ENCODE assay signal across 19 cellular contexts in the genomic region with DNA sequence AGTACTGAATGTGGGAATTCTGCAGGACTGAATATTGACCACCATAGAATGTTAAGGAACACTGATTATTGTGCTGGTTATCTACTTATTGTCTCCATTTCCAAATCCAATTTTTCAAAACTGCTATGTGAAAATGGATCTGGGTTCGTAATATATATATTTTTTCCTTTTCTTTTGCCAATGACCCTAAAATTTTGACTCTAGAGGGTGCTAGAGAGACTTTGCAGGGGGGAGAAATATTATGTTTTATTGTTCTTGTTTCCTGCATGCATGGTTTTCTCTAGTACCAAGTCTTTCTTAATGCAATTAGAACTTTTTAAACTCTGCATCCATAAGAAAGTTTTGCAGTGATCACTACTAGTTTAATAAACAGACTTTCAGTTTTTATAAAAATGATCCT.
DNase-seq lines count a peak whose midpoint lies in the region; ATAC-seq, FAIRE-seq and TF ChIP-seq lines count a peak whose summit lies in the region.
"Had no signal": no experiment of that assay in that cellular context is flagged by ENCODE, and none has a peak within 500 bp of the region (broad histone marks: within the 10 kb centered on the region; RNA-seq: fewer than 3 reads in every experiment).

No MANE protein-coding gene starts in this region.

- intact Hi-C loops in PC-3 (cut with micrococcal nuclease), result no loop called here
- intact Hi-C loops in endothelial cell of umbilical vein (cut with micrococcal nuclease), result no loop called here

- H3K9me1 ChIP-seq in endothelial cell of umbilical vein (replicated peaks; ENCODE audit: control insufficient read depth, extremely low read depth, insufficient read depth, low read length), result no peaks in the 10 kb centered on the region

- peaks cover 4% of the 10 kb centered on the region; the same call in 1 of the 2 replicates for H3K9me3 ChIP-seq in AG04450 (ENCODE audit: control insufficient read depth, insufficient read depth, low read length)
- H3K9me3 ChIP-seq in PC-3 (ENCODE audit: low read length), result no peaks in the 10 kb centered on the region
- H3K9me3 ChIP-seq in endothelial cell of umbilical vein (replicated peaks; ENCODE audit: control insufficient read depth, insufficient read depth, low read length), result no peaks in the 10 kb centered on the region
- H3K9me3 ChIP-seq: vagina had no signal

- no peaks in the 10 kb centered on the region for H3K27me3 ChIP-seq in AG04450 (ENCODE audit: control insufficient read depth, insufficient read depth, low read length)
- H3K27me3 ChIP-seq in PC-3 (ENCODE audit: low read length), result no peaks in the 10 kb centered on the region
- no peaks in the 10 kb centered on the region for H3K27me3 ChIP-seq in endothelial cell of umbilical vein (ENCODE audit: control insufficient read depth in 2 of 2, insufficient read depth in 2 of 2, low read length in 2 of 2)
- H3K27me3 ChIP-seq: left lung, vagina had no signal

- H3K9me2 ChIP-seq in PC-3 (replicated peaks; ENCODE audit: low read length), result no peaks in the 10 kb centered on the region

- no peak for TF ChIP-seq POLR2A in endothelial cell of umbilical vein (IDR thresholded peaks at IDR 0.05; ENCODE audit: low read depth, low read length)

- POLR2A ChIA-PET in AG04450 (lab: Yijun Ruan, JAX) (no interaction called here), PC-3 (lab: Charles Lee; ENCODE audit: unreplicated experiment) (no interaction called here), endothelial cell of umbilical vein (lab: Charles Lee) (no interaction called here)

- dilution Hi-C loops in endothelial cell of umbilical vein (cut with MboI; ENCODE audit: extremely low pct_ligation_motif_present, low sequenced_read_pairs), result no loop called here

- H3K4me3 ChIP-seq in AG04450 (ENCODE audit: low read depth, low read length) (no peak overlapping the region), PC-3 (ENCODE audit: low read length) (no peak overlapping the region), endothelial cell of umbilical vein (replicated peaks in 1 of 3; ENCODE audit: insufficient read depth in 1 of 3, low read depth in 1 of 3, low read length in 3 of 3) (no peak overlapping the region)
- H3K4me3 ChIP-seq: left lung, vagina had no signal

- H4K20me1 ChIP-seq in PC-3 (ENCODE audit: low read length), result no peaks in the 10 kb centered on the region
- H4K20me1 ChIP-seq in endothelial cell of umbilical vein (replicated peaks; ENCODE audit: control insufficient read depth, extremely low read depth, insufficient read depth, low read length), result no peaks in the 10 kb centered on the region

- CTCF ChIA-PET in AG04450 (lab: Charles Lee), result interaction anchor here (0.6 to 1.4 kb wide), 4 partner anchors 8 to 283 kb away, joined by 3 to 4 read pairs (median 3); no protein-coding TSS in a partner anchor
- CTCF ChIA-PET in PC-3 (lab: Charles Lee), result interaction anchor here (0.7 kb wide), 1 partner anchor 508 kb away, joined by 3 read pairs; no protein-coding TSS in a partner anchor
- CTCF ChIA-PET in endothelial cell of umbilical vein (lab: Charles Lee), result interaction anchor here (0.7 to 1.7 kb wide), 11 partner anchors 9 to 1292 kb away, joined by 3 to 6 read pairs (median 4); no protein-coding TSS in a partner anchor

- H3F3A ChIP-seq in PC-3 (ENCODE audit: low read length, unreplicated experiment), result no peaks in the 10 kb centered on the region

- no peak for FAIRE-seq in endothelial cell of umbilical vein (lab: Jason Lieb, UNC)
- FAIRE-seq: G401.6 had no signal

- DNase-seq in AG04450 (ENCODE audit: low read depth, low spot score) (no peak), GM13977 (ENCODE audit: low spot score) (no peak), PC-3 (peak; percentile 31), endothelial cell of umbilical vein (ENCODE audit: low read depth, low spot score) (peak; percentile 10), activated T-cell treated with anti-CD3 and anti-CD28 coated beads for 4 hours (no peak)
- DNase-seq in activated CD4-positive, alpha-beta T cell treated with anti-CD3 and anti-CD28 coated beads, Interleukin-2, amount 50 U/mL, for 48 hours, result no peak
- no peak for DNase-seq in activated effector memory CD4-positive, alpha-beta T cell treated with Interleukin-2 at 50 U/mL for 16 hours
- DNase-seq: erythroblast; left lung; NCI-H1436 treated with DMSO at 0.1 percent for 48 hours; NCI-H524 treated with DMSO at 0.1 percent for 48 hours; retina; SHP77 treated with DMSO at 0.1 percent for 48 hours; stimulated activated CD4-positive, alpha-beta T cell treated with anti-CD3 and anti-CD28 coated beads, Interleukin-4, amount 100 ng/mL, for 4 hours; WERI-Rb-1 had no signal

- in situ Hi-C loops in GM13977 (cut with MboI; ENCODE audit: low pct_unique_long_range_greater_than_20kb, low sequenced_read_pairs, unreplicated experiment), result no loop called here

- H3K9ac ChIP-seq in PC-3 (ENCODE audit: low read length), result no peak overlapping the region
- H3K9ac ChIP-seq in endothelial cell of umbilical vein (replicated peaks; ENCODE audit: extremely low read depth, insufficient read depth, low read length), result no peak overlapping the region

- no peaks in the 10 kb centered on the region for H3K4me1 ChIP-seq in PC-3 (ENCODE audit: insufficient read depth, low read length)
- H3K4me1 ChIP-seq in endothelial cell of umbilical vein (ENCODE audit: control insufficient read depth, extremely low read depth, insufficient read depth, low read length), result no peaks in the 10 kb centered on the region
- H3K4me1 ChIP-seq: left lung, vagina had no signal

- H3K36me3 ChIP-seq in PC-3 (ENCODE audit: low read depth, low read length) (no peaks in the 10 kb centered on the region), endothelial cell of umbilical vein (ENCODE audit: control insufficient read depth in 2 of 2, extremely low read depth in 1 of 2, insufficient read depth in 2 of 2, low read length in 2 of 2) (no peaks in the 10 kb centered on the region)
- H3K36me3 ChIP-seq: left lung, vagina, WERI-Rb-1 had no signal

- H2AFZ ChIP-seq in PC-3 (ENCODE audit: low read length) (no peak overlapping the region), endothelial cell of umbilical vein (ENCODE audit: low read depth, low read length) (no peak overlapping the region)

- BruUV-seq in PC-3 (replicated peaks; lab: Mats Ljungman, UMichigan), result no TSS peak
- BruUV-seq in endothelial cell of umbilical vein (replicated peaks; lab: Mats Ljungman, UMichigan), result no TSS peak

- TF ChIP-seq CTCF in AG04450 (IDR thresholded peaks at IDR 0.05; ENCODE audit: low read depth, low read length) (peak; percentile 66), GM13977 (IDR thresholded peaks at IDR 0.05; ENCODE audit: extremely low read depth, insufficient read depth, missing control alignments) (peak; percentile 21), PC-3 (conservative IDR thresholded peaks at IDR 0.05; ENCODE audit: low read depth, low read length) (peak; percentile 59), endothelial cell of umbilical vein (IDR thresholded peaks at IDR 0.05; ENCODE audit: extremely low read depth in 1 of 2, insufficient read depth in 1 of 2, low read depth in 1 of 2, low read length in 2 of 2) (peak in 1 of 2 donors; percentile 24)

- no peak overlapping the region for H3K4me2 ChIP-seq in PC-3 (ENCODE audit: low read length)
- no peak overlapping the region for H3K4me2 ChIP-seq in endothelial cell of umbilical vein (ENCODE audit: insufficient read depth, low read length)

- ATAC-seq in PC-3, result no peak
- ATAC-seq in HG02763 (IDR thresholded peaks at IDR 0.05; ENCODE audit: unreplicated experiment), result no peak
- ATAC-seq: left lung; stimulated activated memory B cell treated with anti-CD40 and anti-IgM and Interleukin-4, amounts not matched to agents 10 μg/mL and 1 μg/mL and 100 μg/mL, for 72 hours had no signal

- no peak overlapping the region for H3K27ac ChIP-seq in AG04450 (ENCODE audit: low read depth, low read length)
- H3K27ac ChIP-seq in PC-3 (ENCODE audit: low read length), result no peak overlapping the region
- H3K27ac ChIP-seq in endothelial cell of umbilical vein (ENCODE audit: insufficient read depth, low read depth, low read length), result no peak overlapping the region
- H3K27ac ChIP-seq: left lung, vagina, WERI-Rb-1 had no signal

- H3K79me2 ChIP-seq in PC-3 (ENCODE audit: low read length) (no peaks in the 10 kb centered on the region), endothelial cell of umbilical vein (ENCODE audit: control insufficient read depth, insufficient read depth, low read length) (no peaks in the 10 kb centered on the region)

TF ChIP-seq in endothelial cell of umbilical vein, 7 proteins besides CTCF, POLR2A, EP300 and RAD21:
- TF ChIP-seq MAX (IDR thresholded peaks at IDR 0.05; ENCODE audit: insufficient read depth, insufficient read length) (no peak), POLR2AphosphoS5 (IDR thresholded peaks at IDR 0.05; ENCODE audit: insufficient read depth, low read depth, low read length) (no peak), FOS (IDR thresholded peaks at IDR 0.05; ENCODE audit: borderline replicate concordance, insufficient read depth, low read length) (no peak), JUN (IDR thresholded peaks at IDR 0.05; ENCODE audit: borderline replicate concordance, insufficient read depth, insufficient read length, low read depth) (no peak), MYC (IDR thresholded peaks at IDR 0.05; ENCODE audit: low read depth, low read length) (no peak), EZH2 (IDR thresholded peaks at IDR 0.05; ENCODE audit: borderline replicate concordance, low read depth, low read length, severe bottlenecking) (no peak), GATA2 (IDR thresholded peaks at IDR 0.05; ENCODE audit: insufficient read depth, insufficient read length, low read depth, low read length) (no peak)

Comparison
In these comparisons a context has a peak if more than half of its experiments do, and no peak if none do; other contexts are left out.
1. DNase-seq: peak in PC-3 (single experiment) and endothelial cell of umbilical vein (single experiment); none in AG04450 (single experiment), GM13977 (single experiment), activated CD4-positive, alpha-beta T cell treated with anti-CD3 and anti-CD28 coated beads, Interleukin-2, amount 50 U/mL, for 48 hours (0 of 2), activated T-cell treated with anti-CD3 and anti-CD28 coated beads for 4 hours (single experiment) and activated effector memory CD4-positive, alpha-beta T cell treated with Interleukin-2 at 50 U/mL for 16 hours (single experiment).